Comparison of ENCODE assay signal across 30 cellular contexts in the genomic region with DNA sequence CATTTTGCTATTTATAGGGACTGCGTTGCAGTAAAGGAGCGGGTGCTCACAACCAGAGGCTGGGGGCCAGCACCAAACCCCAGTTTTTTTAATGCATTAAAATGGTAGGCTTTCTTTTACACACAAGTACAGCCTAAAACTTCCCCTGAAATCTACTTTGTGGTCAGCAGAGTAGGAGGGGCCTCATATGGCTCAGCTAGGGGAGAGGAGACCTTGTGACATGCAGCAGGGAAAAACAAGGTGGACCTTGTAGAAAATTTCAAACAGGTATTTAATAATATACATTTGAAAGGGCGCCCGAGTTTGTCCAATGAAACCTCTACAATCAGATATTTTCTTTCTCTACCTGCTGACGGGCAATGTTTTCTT. TPM values are rescaled to one million over a fixed set of nuclear protein-coding genes. Genes with fewer than 3 reads are reported as not detected.
DNase-seq lines count a peak whose midpoint lies in the region; ATAC-seq, FAIRE-seq and TF ChIP-seq lines count a peak whose summit lies in the region.
"Had no signal": no experiment of that assay in that cellular context is flagged by ENCODE, and none has a peak within 500 bp of the region (broad histone marks: within the 10 kb centered on the region; RNA-seq: fewer than 3 reads in every experiment).

No MANE protein-coding gene starts in this region.

- H3K9me3 Mint-ChIP-seq in CD4-positive, CD25-positive, alpha-beta regulatory T cell, result no peaks in the 10 kb centered on the region
- H3K9me3 Mint-ChIP-seq in activated T-cell treated with anti-CD3 and anti-CD28 coated beads, Interleukin-2, amount 50 U/mL, for 72 hours, result no peaks in the 10 kb centered on the region
- H3K9me3 Mint-ChIP-seq: activated naive CD4-positive, alpha-beta T cell treated with anti-CD3 and anti-CD28 coated beads, Interleukin-2, amount 50 U/mL, for 72 hours had no signal

- no peak overlapping the region for H3K27ac ChIP-seq in CD4-positive, CD25-positive, alpha-beta regulatory T cell (ENCODE audit: insufficient read depth, low read length, poor library complexity, severe bottlenecking)
- H3K27ac ChIP-seq in Karpas-422 (ENCODE audit: low read length) (no peak overlapping the region), K562 (ENCODE audit: extremely low read depth, low read depth, low read length) (peak overlapping the region; percentile 12; the same call in 1 of the 3 replicates), neural cell (ENCODE audit: low read length) (no peak overlapping the region)
- H3K27ac ChIP-seq: psoas muscle, tibial nerve, VCaP had no signal

- H3K4me2 ChIP-seq in Karpas-422 (ENCODE audit: low read depth, low read length, poor library complexity, severe bottlenecking) (peak overlapping the region; percentile 91), K562 (ENCODE audit: insufficient read depth, low read length) (peak overlapping the region; percentile 25; the same call in 1 of the 2 replicates), neural cell (ENCODE audit: low read length) (no peak overlapping the region)

- H3K27me3 ChIP-seq in CD4-positive, CD25-positive, alpha-beta regulatory T cell (ENCODE audit: control insufficient read depth, insufficient read depth, low read length), result no peaks in the 10 kb centered on the region
- no peaks in the 10 kb centered on the region for H3K27me3 ChIP-seq in Karpas-422 (ENCODE audit: low read length)
- H3K27me3 ChIP-seq in K562 (ENCODE audit: control insufficient read depth in 2 of 2, insufficient read depth in 2 of 2, low read length in 2 of 2), result no peaks in the 10 kb centered on the region
- no peaks in the 10 kb centered on the region for H3K27me3 ChIP-seq in neural cell (ENCODE audit: insufficient read depth, low read depth, low read length)
- H3K27me3 ChIP-seq: MG63, sigmoid colon had no signal

- CTCF ChIA-PET in K562 (lab: Yijun Ruan, JAX; ENCODE audit: low intra/inter-chr PET ratio), result no interaction called here

- peaks cover 17% of the 10 kb centered on the region for H3K4me1 ChIP-seq in CD4-positive, CD25-positive, alpha-beta regulatory T cell (ENCODE audit: control insufficient read depth, insufficient read depth, low read length, poor library complexity, severe bottlenecking)
- peaks cover 19% of the 10 kb centered on the region for H3K4me1 ChIP-seq in Karpas-422 (ENCODE audit: low read length)
- peaks cover 18 to 46% of the 10 kb centered on the region in 2 experiments for H3K4me1 ChIP-seq in K562 (replicated peaks in 1 of 2; ENCODE audit: control insufficient read depth in 2 of 2, insufficient read depth in 2 of 2, low read length in 2 of 2)

- in situ Hi-C loops in K562 (cut with MboI), result no loop called here

- H3K9ac ChIP-seq in Karpas-422 (ENCODE audit: low read length), result 0 out of 2 replicates have a peak overlapping the region, but pooled peaks have one; percentile 93
- H3K9ac ChIP-seq in K562 (ENCODE audit: insufficient read depth in 1 of 2, low read depth in 2 of 2, low read length in 2 of 2), result peak overlapping the region in 1 of 2 experiments; percentile 19; a peak in 2 of 4 replicates
- H3K9ac ChIP-seq in neural cell (ENCODE audit: low read length), result no peak overlapping the region

- H3K4me3 Mint-ChIP-seq in CD4-positive, CD25-positive, alpha-beta regulatory T cell, result peak overlapping the region; percentile 64 to 91 (median 77)
- no peak overlapping the region for H3K4me3 Mint-ChIP-seq in activated T-cell treated with anti-CD3 and anti-CD28 coated beads, Interleukin-2, amount 50 U/mL, for 72 hours

- POLR2A ChIA-PET in K562 (lab: Yijun Ruan, JAX), result interaction anchor here (0.7 to 2.1 kb wide), 9 partner anchors 9 to 81 kb away, joined by 3 to 7 read pairs (median 5); no protein-coding TSS in a partner anchor

- H3K36me3 Mint-ChIP-seq in CD4-positive, CD25-positive, alpha-beta regulatory T cell, result peaks cover 14% of the 10 kb centered on the region
- H3K36me3 Mint-ChIP-seq in activated T-cell treated with anti-CD3 and anti-CD28 coated beads, Interleukin-2, amount 50 U/mL, for 72 hours (ENCODE audit: insufficient read depth in 2 of 2), result peaks cover 0 to 2% of the 10 kb centered on the region in 2 donors
- H3K36me3 Mint-ChIP-seq: activated naive CD4-positive, alpha-beta T cell treated with anti-CD3 and anti-CD28 coated beads, Interleukin-2, amount 50 U/mL, for 72 hours had no signal

- no peaks in the 10 kb centered on the region for H3K9me3 ChIP-seq in CD4-positive, CD25-positive, alpha-beta regulatory T cell (ENCODE audit: control insufficient read depth in 2 of 2, low read length in 2 of 2)
- H3K9me3 ChIP-seq in Karpas-422 (ENCODE audit: low read length) (no peaks in the 10 kb centered on the region), K562 (replicated peaks; ENCODE audit: control insufficient read depth, insufficient read depth, low read depth, low read length) (no peaks in the 10 kb centered on the region), neural cell (ENCODE audit: low read length) (no peaks in the 10 kb centered on the region)
- H3K9me3 ChIP-seq: MG63, psoas muscle, sigmoid colon, tibial nerve had no signal

- no peaks in the 10 kb centered on the region for H3F3A ChIP-seq in neural cell (ENCODE audit: insufficient read depth, low read length, poor library complexity, severe bottlenecking)

- no peaks in the 10 kb centered on the region for H3K9me1 ChIP-seq in K562 (ENCODE audit: control insufficient read depth, insufficient read depth, low read length)

- H3K36me3 ChIP-seq in CD4-positive, CD25-positive, alpha-beta regulatory T cell (ENCODE audit: control insufficient read depth, insufficient read depth, low read length), result no peaks in the 10 kb centered on the region
- no peaks in the 10 kb centered on the region for H3K36me3 ChIP-seq in Karpas-422 (ENCODE audit: insufficient read depth, low read length)
- peaks cover 17% of the 10 kb centered on the region; the same call in 2 of the 3 replicates for H3K36me3 ChIP-seq in K562 (ENCODE audit: control insufficient read depth, insufficient read depth, low read length)
- no peaks in the 10 kb centered on the region for H3K36me3 ChIP-seq in neural cell (ENCODE audit: insufficient read depth, low read length)
- H3K36me3 ChIP-seq: MG63, tibial nerve had no signal

- DNase-seq in CD4-positive, CD25-positive, alpha-beta regulatory T cell, result no peak
- DNase-seq in Karpas-422 (no peak), K562 (ENCODE audit: extremely low read depth in 1 of 4, low spot score in 3 of 4) (peak in 2 of 4 experiments; percentile 60 to 63), inferior parietal cortex (ENCODE audit: extremely low spot score) (no peak), HK-2 (ENCODE audit: unreplicated experiment) (no peak)
- DNase-seq in activated T-cell treated with anti-CD3 and anti-CD28 coated beads, Interleukin-2, amount 50 U/mL, for 72 hours, result no peak
- DNase-seq: activated CD4-positive, alpha-beta T cell treated with anti-CD3 and anti-CD28 coated beads for 36 hours; activated CD8-positive, alpha-beta T cell treated with anti-CD3 and anti-CD28 coated beads, Interleukin-2, amount 10 ng/mL, durations not matched to agents 7 days and 5 days; activated effector memory CD4-positive, alpha-beta T cell treated with Interleukin-2 at 50 U/mL for 16 hours; activated T-cell treated with anti-CD3 and anti-CD28 coated beads for 4 hours; DMS79; effector CD4-positive, alpha-beta T cell; mammary epithelial cell; MG63; NCI-H1436; NCI-H2227 treated with DMSO at 0.1 percent for 48 hours; NCI-H69; psoas muscle; stimulated activated CD4-positive, alpha-beta T cell treated with anti-CD3 and anti-CD28 coated beads, Interleukin-12 subunit alpha, Interleukin-12 subunit beta, amount 100 ng/mL, for 4 hours; stimulated activated CD4-positive, alpha-beta T cell treated with anti-CD3 and anti-CD28 coated beads, Interleukin-4, amount 100 ng/mL, for 1 hour had no signal

- TF ChIP-seq RAD21 in K562 (CRISPR knock-in tag; conservative IDR thresholded peaks at IDR 0.05 in 1 of 2, IDR thresholded peaks at IDR 0.05 in 1 of 2), result no peak
- TF ChIP-seq RAD21 in neural cell (conservative IDR thresholded peaks at IDR 0.05), result no peak

- H3K9me2 ChIP-seq in Karpas-422 (replicated peaks; ENCODE audit: insufficient read depth, low read length), result no peaks in the 10 kb centered on the region
- no peaks in the 10 kb centered on the region for H3K9me2 ChIP-seq in neural cell (ENCODE audit: insufficient read depth, low read length)

- 60% methylated on average over 5 of the region's 5 CpGs for WGBS in K562 (ENCODE audit: insufficient coverage, low coverage, missing lambda C conversion rate)

- TF ChIP-seq CTCF in K562 (IDR thresholded peaks at IDR 0.05 in 2 of 3, conservative IDR thresholded peaks at IDR 0.05 in 1 of 3; ENCODE audit: insufficient read depth in 2 of 3, low read depth in 1 of 3, low read length in 3 of 3) (no peak), neural cell (IDR thresholded peaks at IDR 0.05; ENCODE audit: poor library complexity, severe bottlenecking) (no peak)

- TF ChIP-seq EP300 in K562 (IDR thresholded peaks at IDR 0.05; ENCODE audit: low read length) (no peak), neural cell (conservative IDR thresholded peaks at IDR 0.05; ENCODE audit: poor library complexity, severe bottlenecking) (no peak)

- no peak for TF ChIP-seq POLR2A in K562 (conservative IDR thresholded peaks at IDR 0.05)

- peaks cover 3 to 26% (median 13%) of the 10 kb centered on the region in 4 donors for H3K4me1 Mint-ChIP-seq in CD4-positive, CD25-positive, alpha-beta regulatory T cell
- peaks cover 11% of the 10 kb centered on the region for H3K4me1 Mint-ChIP-seq in activated T-cell treated with anti-CD3 and anti-CD28 coated beads, Interleukin-2, amount 50 U/mL, for 72 hours (ENCODE audit: low read depth)

- H3K4me3 ChIP-seq in CD4-positive, CD25-positive, alpha-beta regulatory T cell (ENCODE audit: low read depth, low read length), result no peak overlapping the region
- no peak overlapping the region for H3K4me3 ChIP-seq in Karpas-422 (ENCODE audit: low read length)
- no peak overlapping the region for H3K4me3 ChIP-seq in K562
- H3K4me3 ChIP-seq in neural cell (ENCODE audit: low read length), result peak overlapping the region; percentile 98
- H3K4me3 ChIP-seq: MG63, tibial nerve had no signal

- no peak overlapping the region for H2AFZ ChIP-seq in Karpas-422 (ENCODE audit: low read length)
- peak overlapping the region; percentile 62 for H2AFZ ChIP-seq in K562 (ENCODE audit: low read depth, low read length)
- no peak overlapping the region for H2AFZ ChIP-seq in neural cell (ENCODE audit: low read depth, low read length)

- intact Hi-C loops in K562 (cut with micrococcal nuclease), result loop anchor here (2.0 to 5.0 kb wide), 2 partner anchors 40 to 89 kb away; no protein-coding TSS in a partner anchor

- peaks cover 4% of the 10 kb centered on the region for H3K27me3 Mint-ChIP-seq in CD4-positive, CD25-positive, alpha-beta regulatory T cell
- peaks cover 23% of the 10 kb centered on the region for H3K27me3 Mint-ChIP-seq in activated T-cell treated with anti-CD3 and anti-CD28 coated beads, Interleukin-2, amount 50 U/mL, for 72 hours (ENCODE audit: low read depth)

- no peak overlapping the region for H3K27ac Mint-ChIP-seq in CD4-positive, CD25-positive, alpha-beta regulatory T cell
- H3K27ac Mint-ChIP-seq in activated T-cell treated with anti-CD3 and anti-CD28 coated beads, Interleukin-2, amount 50 U/mL, for 72 hours, result no peak overlapping the region
- H3K27ac Mint-ChIP-seq: activated CD4-positive, alpha-beta T cell treated with anti-CD3 and anti-CD28 coated beads for 36 hours; activated CD8-positive, alpha-beta T cell treated with anti-CD3 and anti-CD28 coated beads, Interleukin-2, amount 10 ng/mL, durations not matched to agents 7 days and 5 days; activated naive CD4-positive, alpha-beta T cell treated with anti-CD3 and anti-CD28 coated beads, Interleukin-2, amount 50 U/mL, for 72 hours had no signal

- H4K20me1 ChIP-seq in Karpas-422 (ENCODE audit: insufficient read depth, low read depth, low read length) (no peaks in the 10 kb centered on the region), K562 (replicated peaks; ENCODE audit: control insufficient read depth, insufficient read depth, low read length) (no peaks in the 10 kb centered on the region), neural cell (ENCODE audit: insufficient read depth) (no peaks in the 10 kb centered on the region)

- ATAC-seq in CD4-positive, CD25-positive, alpha-beta regulatory T cell (ENCODE audit: low read depth in 2 of 2), result no peak
- peak; percentile 19; the same call in 1 of the 3 replicates for ATAC-seq in K562
- no peak for ATAC-seq in activated T-cell treated with anti-CD3 and anti-CD28 coated beads, Interleukin-2, amount 50 U/mL, for 72 hours (replicated peaks in 1 of 2)
- ATAC-seq: activated CD4-positive, alpha-beta T cell treated with anti-CD3 and anti-CD28 coated beads for 36 hours; activated CD8-positive, alpha-beta T cell treated with anti-CD3 and anti-CD28 coated beads, Interleukin-2, amount 10 ng/mL, durations not matched to agents 7 days and 5 days; activated naive CD4-positive, alpha-beta T cell treated with anti-CD3 and anti-CD28 coated beads, Interleukin-2, amount 50 U/mL, for 72 hours; Right ventricle myocardium inferior had no signal

- FAIRE-seq in K562 (lab: Jason Lieb, UNC), result peak; percentile 55
- FAIRE-seq: bronchial epithelial cell, G401.6 had no signal

- H3K79me2 ChIP-seq in Karpas-422 (ENCODE audit: low read length), result peaks cover 5% of the 10 kb centered on the region; the same call in 1 of the 2 replicates
- peaks cover 9% of the 10 kb centered on the region; the same call in 2 of the 3 replicates for H3K79me2 ChIP-seq in K562 (ENCODE audit: control insufficient read depth, insufficient read depth, low read length)
- peaks cover 6% of the 10 kb centered on the region for H3K79me2 ChIP-seq in neural cell (replicated peaks; ENCODE audit: insufficient read depth, low read length)

- no TSS peak for BruUV-seq in K562 (replicated peaks; lab: Mats Ljungman, UMichigan)

RNA-seq across cellular contexts. Expression of a gene that starts 1.4 kb away (rescaled TPM):
- total RNA-seq in CD4-positive, CD25-positive, alpha-beta regulatory T cell, result 14.1 TPM
- 1 to 10 TPM in 2 of 4 donors, under 1 TPM in 2; 0.48 to 2.9 (median 1.1) TPM for polyA plus RNA-seq in CD4-positive, CD25-positive, alpha-beta regulatory T cell
- total RNA-seq in Karpas-422 (2014; rRNA removed; shearing (Covaris generic); ENCODE audit: low replicate concordance), result 25.9 and 32.5 TPM in 2 replicates
- total RNA-seq in K562 (2011; cell fraction: chromatin; rRNA removed; ENCODE audit: low replicate concordance), result 153 and 165 TPM in 2 replicates
- 88.4 and 89.7 TPM in 2 replicates for total RNA-seq in K562 (2011; cell fraction: nucleolus; rRNA removed)
- 120 and 159 TPM in 2 replicates for total RNA-seq in K562 (2011; cell fraction: nucleoplasm; rRNA removed)
- 17.0 and 23.5 TPM in 2 replicates for total RNA-seq in K562 (2014; rRNA removed)
- total RNA-seq in K562 (2014; rRNA removed; fragmentation: Illumina TruSeq; extraction: Trizol), result 15.3 and 18.8 TPM in 2 replicates
- 27.6 and 28.7 TPM in 2 replicates for total RNA-seq in K562 (2015; rRNA removed; fragmentation: Illumina TruSeq; extraction: Trizol)
- total RNA-seq in K562 (2021), result 23.7 and 26.5 TPM in 2 replicates
- 40.2 and 45.0 TPM in 2 replicates for polyA plus RNA-seq in K562 (2011; rRNA removed)
- 12.2 and 20.3 TPM in 2 replicates for polyA plus RNA-seq in K562 (2011; cell fraction: cytosol; rRNA removed)
- polyA plus RNA-seq in K562 (2011; cell fraction: nucleus; rRNA removed), result 165 and 172 TPM in 2 replicates
- polyA plus RNA-seq in K562 (2012), result 30.6 and 53.3 TPM in 2 replicates
- polyA plus RNA-seq in K562 (2014; fragmentation: Illumina TruSeq; extraction: Trizol), result 23.5 and 26.9 TPM in 2 replicates
- 1 to 10 TPM; 2.4 TPM for polyA plus RNA-seq in K562 (2014; fragmentation: Nextera tagmentation; extraction: Ambion mirVana)
- 34.8 and 40.8 TPM in 2 replicates for polyA plus RNA-seq in K562 (2014; rRNA removed)
- polyA minus RNA-seq in K562 (2011; rRNA and poly(A)+ RNA removed), result 31.9 and 36.9 TPM in 2 replicates
- polyA minus RNA-seq in K562 (2011; cell fraction: cytosol; rRNA and poly(A)+ RNA removed), result 9.3 and 17.3 TPM in 2 replicates
- polyA minus RNA-seq in K562 (2011; cell fraction: nucleus; rRNA and poly(A)+ RNA removed), result 47.4 and 54.8 TPM in 2 replicates
- 41.3 and 42.5 TPM in 2 replicates for polyA plus RNA-seq in neural cell
- 45.5 and 71.2 TPM in 2 replicates for polyA minus RNA-seq in neural cell
- 1 to 10 TPM; 4.6 to 7.4 TPM for total RNA-seq in activated T-cell treated with anti-CD3 and anti-CD28 coated beads, Interleukin-2, amount 50 U/mL, for 72 hours
- total RNA-seq: HT-29 had no signal

RNA-seq across cellular contexts. Expression of a gene that starts 17.6 kb away (rescaled TPM):
- not detected for total RNA-seq in CD4-positive, CD25-positive, alpha-beta regulatory T cell
- not detected for polyA plus RNA-seq in CD4-positive, CD25-positive, alpha-beta regulatory T cell
- total RNA-seq in Karpas-422 (2014; rRNA removed; shearing (Covaris generic); ENCODE audit: low replicate concordance), result not detected in 2 replicates
- not detected in 2 replicates for total RNA-seq in K562 (2011; cell fraction: chromatin; rRNA removed; ENCODE audit: low replicate concordance)
- total RNA-seq in K562 (2011; cell fraction: nucleolus; rRNA removed), result not detected in 2 replicates
- total RNA-seq in K562 (2011; cell fraction: nucleoplasm; rRNA removed), result not detected in 2 replicates
- total RNA-seq in K562 (2014; rRNA removed) (not detected in 2 replicates), K562 (2014; rRNA removed; fragmentation: Illumina TruSeq; extraction: Trizol) (not detected in 2 replicates), K562 (2015; rRNA removed; fragmentation: Illumina TruSeq; extraction: Trizol) (not detected in 2 replicates), K562 (2021) (not detected in 2 replicates)
- polyA plus RNA-seq in K562 (2011; rRNA removed) (not detected in 2 replicates), K562 (2014; fragmentation: Illumina TruSeq; extraction: Trizol) (not detected in 2 replicates), K562 (2014; fragmentation: Nextera tagmentation; extraction: Ambion mirVana) (1 to 10 TPM in 1 of 2 experiments, under 1 TPM in 1; 0.84 to 1.0 TPM), K562 (2014; rRNA removed) (not detected in 2 replicates), neural cell (1.2 and 1.9 TPM in 2 replicates)
- not detected in 2 replicates for polyA plus RNA-seq in K562 (2011; cell fraction: cytosol; rRNA removed)
- polyA plus RNA-seq in K562 (2011; cell fraction: nucleus; rRNA removed), result not detected in 2 replicates
- 0.09 and 0.24 TPM in 2 replicates for polyA plus RNA-seq in K562 (2012)
- polyA minus RNA-seq in K562 (2011; rRNA and poly(A)+ RNA removed), result not detected in 2 replicates
- polyA minus RNA-seq in K562 (2011; cell fraction: cytosol; rRNA and poly(A)+ RNA removed), result not detected in 2 replicates
- not detected in 2 replicates for polyA minus RNA-seq in K562 (2011; cell fraction: nucleus; rRNA and poly(A)+ RNA removed)
- not detected in 2 replicates for polyA minus RNA-seq in neural cell
- not detected for total RNA-seq in activated T-cell treated with anti-CD3 and anti-CD28 coated beads, Interleukin-2, amount 50 U/mL, for 72 hours
- total RNA-seq: activated CD4-positive, alpha-beta T cell treated with anti-CD3 and anti-CD28 coated beads for 36 hours; activated CD8-positive, alpha-beta T cell treated with anti-CD3 and anti-CD28 coated beads, Interleukin-2, amount 10 ng/mL, durations not matched to agents 7 days and 5 days; activated naive CD4-positive, alpha-beta T cell treated with anti-CD3 and anti-CD28 coated beads, Interleukin-2, amount 50 U/mL, for 72 hours; bronchial epithelial cell; HT-29; mammary epithelial cell; psoas muscle; Right ventricle myocardium inferior; sigmoid colon; tibial nerve had no signal
- polyA plus RNA-seq: BJ, mammary epithelial cell, sigmoid colon had no signal

RNA-seq across cellular contexts. Expression of a gene that starts 37.0 kb away (rescaled TPM):
- not detected for total RNA-seq in CD4-positive, CD25-positive, alpha-beta regulatory T cell
- not detected for polyA plus RNA-seq in CD4-positive, CD25-positive, alpha-beta regulatory T cell
- not detected in 2 replicates for total RNA-seq in Karpas-422 (2014; rRNA removed; shearing (Covaris generic); ENCODE audit: low replicate concordance)
- 62.5 and 206 TPM in 2 replicates for total RNA-seq in K562 (2011; cell fraction: chromatin; rRNA removed; ENCODE audit: low replicate concordance)
- total RNA-seq in K562 (2011; cell fraction: nucleolus; rRNA removed), result 132 and 134 TPM in 2 replicates
- total RNA-seq in K562 (2011; cell fraction: nucleoplasm; rRNA removed), result 72.1 and 81.0 TPM in 2 replicates
- total RNA-seq in K562 (2014; rRNA removed) (60.7 and 94.5 TPM in 2 replicates), K562 (2014; rRNA removed; fragmentation: Illumina TruSeq; extraction: Trizol) (11.4 and 18.2 TPM in 2 replicates), K562 (2015; rRNA removed; fragmentation: Illumina TruSeq; extraction: Trizol) (28.8 and 33.3 TPM in 2 replicates), K562 (2021) (148 and 155 TPM in 2 replicates)
- polyA plus RNA-seq in K562 (2011; rRNA removed) (10.3 and 11.4 TPM in 2 replicates), K562 (2014; fragmentation: Illumina TruSeq; extraction: Trizol) (32.8 and 55.3 TPM in 2 replicates), K562 (2014; fragmentation: Nextera tagmentation; extraction: Ambion mirVana) (1 to 10 TPM in 1 of 2 experiments, under 1 TPM in 1; 0.90 to 1.1 TPM), K562 (2014; rRNA removed) (29.0 and 34.7 TPM in 2 replicates), neural cell (0.36 and 0.60 TPM in 2 replicates)
- 11.4 and 26.8 TPM in 2 replicates for polyA plus RNA-seq in K562 (2011; cell fraction: cytosol; rRNA removed)
- 58.5 and 126 TPM in 2 replicates for polyA plus RNA-seq in K562 (2011; cell fraction: nucleus; rRNA removed)
- polyA plus RNA-seq in K562 (2012), result 66.6 and 106 TPM in 2 replicates
- polyA minus RNA-seq in K562 (2011; rRNA and poly(A)+ RNA removed), result 15.1 and 41.9 TPM in 2 replicates
- 127 and 146 TPM in 2 replicates for polyA minus RNA-seq in K562 (2011; cell fraction: cytosol; rRNA and poly(A)+ RNA removed)
- polyA minus RNA-seq in K562 (2011; cell fraction: nucleus; rRNA and poly(A)+ RNA removed), result 53.1 and 53.6 TPM in 2 replicates
- polyA minus RNA-seq in neural cell, result 0.46 and 0.49 TPM in 2 replicates
- total RNA-seq in activated T-cell treated with anti-CD3 and anti-CD28 coated beads, Interleukin-2, amount 50 U/mL, for 72 hours, result under 1 TPM; 0.02 to 0.07 TPM
- total RNA-seq: activated CD8-positive, alpha-beta T cell treated with anti-CD3 and anti-CD28 coated beads, Interleukin-2, amount 10 ng/mL, durations not matched to agents 7 days and 5 days had no signal

RNA-seq across cellular contexts. Expression of a gene that starts 54.0 kb away (rescaled TPM):
- 30.2 TPM for total RNA-seq in CD4-positive, CD25-positive, alpha-beta regulatory T cell
- polyA plus RNA-seq in CD4-positive, CD25-positive, alpha-beta regulatory T cell, result 10 to 100 TPM; 19.1 to 27.3 (median 23.7) TPM
- total RNA-seq in Karpas-422 (2014; rRNA removed; shearing (Covaris generic); ENCODE audit: low replicate concordance), result 33.3 and 42.1 TPM in 2 replicates
- total RNA-seq in K562 (2011; cell fraction: chromatin; rRNA removed; ENCODE audit: low replicate concordance), result 110 and 296 TPM in 2 replicates
- 143 and 167 TPM in 2 replicates for total RNA-seq in K562 (2011; cell fraction: nucleolus; rRNA removed)
- total RNA-seq in K562 (2011; cell fraction: nucleoplasm; rRNA removed), result 289 and 411 TPM in 2 replicates
- total RNA-seq in K562 (2014; rRNA removed) (171 and 210 TPM in 2 replicates), K562 (2014; rRNA removed; fragmentation: Illumina TruSeq; extraction: Trizol) (261 and 289 TPM in 2 replicates), K562 (2015; rRNA removed; fragmentation: Illumina TruSeq; extraction: Trizol) (252 and 263 TPM in 2 replicates), K562 (2021) (166 and 170 TPM in 2 replicates)
- polyA plus RNA-seq in K562 (2011; rRNA removed) (167 and 193 TPM in 2 replicates), K562 (2014; fragmentation: Illumina TruSeq; extraction: Trizol) (211 and 265 TPM in 2 replicates), K562 (2014; fragmentation: Nextera tagmentation; extraction: Ambion mirVana) (100 to 1,000 TPM; 215 to 286 TPM), K562 (2014; rRNA removed) (173 and 177 TPM in 2 replicates), neural cell (31.8 and 38.1 TPM in 2 replicates)
- polyA plus RNA-seq in K562 (2011; cell fraction: cytosol; rRNA removed), result 48.3 and 113 TPM in 2 replicates
- 43.6 and 64.9 TPM in 2 replicates for polyA plus RNA-seq in K562 (2011; cell fraction: nucleus; rRNA removed)
- 185 and 229 TPM in 2 replicates for polyA plus RNA-seq in K562 (2012)
- 359 and 418 TPM in 2 replicates for polyA minus RNA-seq in K562 (2011; rRNA and poly(A)+ RNA removed)
- polyA minus RNA-seq in K562 (2011; cell fraction: cytosol; rRNA and poly(A)+ RNA removed), result 111 and 121 TPM in 2 replicates
- polyA minus RNA-seq in K562 (2011; cell fraction: nucleus; rRNA and poly(A)+ RNA removed), result 25.2 and 55.2 TPM in 2 replicates
- polyA minus RNA-seq in neural cell, result 45.0 and 55.5 TPM in 2 replicates
- 10 to 100 TPM; 32.2 to 32.4 TPM for total RNA-seq in activated T-cell treated with anti-CD3 and anti-CD28 coated beads, Interleukin-2, amount 50 U/mL, for 72 hours

Comparison
In these comparisons a context has a peak if more than half of its experiments do, and no peak if none do; other contexts are left out.
1. H3K4me3 Mint-ChIP-seq: peak in CD4-positive, CD25-positive, alpha-beta regulatory T cell (4 of 4); none in activated T-cell treated with anti-CD3 and anti-CD28 coated beads, Interleukin-2, amount 50 U/mL, for 72 hours (0 of 2).